11 cellular contexts compared by ENCODE assay signal in genomic region chr1:24932725-24933294, GRCh38. TPM values are rescaled to one million over a fixed set of nuclear protein-coding genes. Genes with fewer than 3 reads are reported as not detected.
DNase-seq lines count a peak whose midpoint lies in the region; ATAC-seq and TF ChIP-seq lines count a peak whose summit lies in the region.
"Had no signal": no experiment of that assay in that cellular context is flagged by ENCODE, and none has a peak within 500 bp of the region (broad histone marks: within the 10 kb centered on the region; RNA-seq: fewer than 3 reads in every experiment).

No MANE protein-coding gene starts in this region.

- peaks cover 10 to 63% (median 27%) of the 10 kb centered on the region in 4 donors for H3K4me1 Mint-ChIP-seq in CD4-positive, alpha-beta memory T cell
- H3K4me1 Mint-ChIP-seq in activated T-cell treated with anti-CD3 and anti-CD28 coated beads, Interleukin-2, amount 50 U/mL, for 72 hours (ENCODE audit: low read depth) = peaks cover 76% of the 10 kb centered on the region
- peaks cover 29 to 46% (median 45%) of the 10 kb centered on the region in 3 donors for H3K4me1 Mint-ChIP-seq in naive B cell

- H3K79me2 ChIP-seq in PC-9 (ENCODE audit: low read depth) = no peaks in the 10 kb centered on the region

- no peaks in the 10 kb centered on the region for H3K9me2 ChIP-seq in PC-9 (ENCODE audit: insufficient read depth)

- POLR2A ChIA-PET in CD4-positive, alpha-beta memory T cell (lab: Charles Lee; ENCODE audit: partially characterized antibody) = interaction anchor here (1.1 to 14.0 kb wide), 7 partner anchors 9 to 104 kb away, joined by 3 to 335 read pairs (median 6); no protein-coding TSS in a partner anchor
- POLR2A ChIA-PET in PC-9 (lab: Charles Lee; ENCODE audit: unreplicated experiment) = interaction anchor here (0.8 kb wide), 1 partner anchor 365 kb away, joined by 6 read pairs; no protein-coding TSS in a partner anchor

- no peaks in the 10 kb centered on the region for H3K27me3 Mint-ChIP-seq in CD4-positive, alpha-beta memory T cell
- no peaks in the 10 kb centered on the region for H3K27me3 Mint-ChIP-seq in activated T-cell treated with anti-CD3 and anti-CD28 coated beads, Interleukin-2, amount 50 U/mL, for 72 hours (ENCODE audit: low read depth)
- H3K27me3 Mint-ChIP-seq in naive B cell = no peaks in the 10 kb centered on the region

- no peaks in the 10 kb centered on the region for H4K20me1 ChIP-seq in PC-9 (ENCODE audit: insufficient read depth)

- no peaks in the 10 kb centered on the region for H3K9me3 ChIP-seq in CD4-positive, alpha-beta memory T cell (ENCODE audit: control insufficient read depth in 1 of 2, low read length in 2 of 2)
- no peaks in the 10 kb centered on the region for H3K9me3 ChIP-seq in PC-9 (ENCODE audit: insufficient read depth, low read depth)

- H3K4me3 ChIP-seq in CD4-positive, alpha-beta memory T cell (ENCODE audit: low read length in 2 of 2) = no peak overlapping the region
- H3K4me3 ChIP-seq in PC-9 = no peak overlapping the region

- peak overlapping the region in 3 of 7 donors; percentile 52 to 83 (median 70) for H3K27ac Mint-ChIP-seq in CD4-positive, alpha-beta memory T cell
- H3K27ac Mint-ChIP-seq in activated T-cell treated with anti-CD3 and anti-CD28 coated beads, Interleukin-2, amount 50 U/mL, for 72 hours = peak overlapping the region; percentile 75
- H3K27ac Mint-ChIP-seq in naive B cell = peak overlapping the region in 2 of 6 donors; percentile 65 to 93

- peaks cover 45% of the 10 kb centered on the region for H3K4me1 ChIP-seq in CD4-positive, alpha-beta memory T cell (ENCODE audit: insufficient read depth, low read length)
- H3K4me1 ChIP-seq in PC-9 (replicated peaks; ENCODE audit: insufficient read depth) = no peaks in the 10 kb centered on the region

- H3K4me2 ChIP-seq in PC-9 = no peak overlapping the region

- peak overlapping the region; percentile 31 to 79 (median 48) for H3K4me3 Mint-ChIP-seq in CD4-positive, alpha-beta memory T cell
- peak overlapping the region; percentile 80 to 85 for H3K4me3 Mint-ChIP-seq in activated T-cell treated with anti-CD3 and anti-CD28 coated beads, Interleukin-2, amount 50 U/mL, for 72 hours
- peak overlapping the region in 7 of 8 donors; percentile 34 to 72 (median 59) for H3K4me3 Mint-ChIP-seq in naive B cell

- DNase-seq in CD4-positive, alpha-beta memory T cell = peak in 1 of 5 donors; percentile 22
- no peak for DNase-seq in activated T-cell treated with anti-CD3 and anti-CD28 coated beads, Interleukin-2, amount 50 U/mL, for 72 hours
- DNase-seq in naive B cell (no peak), PC-9 (no peak)
- DNase-seq: NCI-H1694 treated with DMSO at 0.1 percent for 48 hours had no signal

- CTCF ChIA-PET in CD4-positive, alpha-beta memory T cell (lab: Charles Lee; ENCODE audit: partially characterized antibody) = interaction anchor here (0.6 to 15.6 kb wide), 23 partner anchors 8 to 165 kb away, joined by 3 to 296 read pairs (median 5); no protein-coding TSS in a partner anchor
- CTCF ChIA-PET in PC-9 (lab: Charles Lee) = no interaction called here

- H3K27ac ChIP-seq in CD4-positive, alpha-beta memory T cell (ENCODE audit: low read depth, low read length) = no peak overlapping the region
- no peak overlapping the region for H3K27ac ChIP-seq in PC-9
- H3K27ac ChIP-seq: RWPE1, VCaP had no signal

- H3K36me3 ChIP-seq in CD4-positive, alpha-beta memory T cell (ENCODE audit: insufficient read depth, low read length) = no peaks in the 10 kb centered on the region
- no peaks in the 10 kb centered on the region for H3K36me3 ChIP-seq in PC-9 (ENCODE audit: low read depth)

- in situ Hi-C loops in GM18951 (cut with MboI; ENCODE audit: low sequenced_read_pairs, unreplicated experiment) = no loop called here

- TF ChIP-seq CTCF in PC-9 (conservative IDR thresholded peaks at IDR 0.05) = no peak

- peak; percentile 15 for TF ChIP-seq POLR2A in GM18951 (IDR thresholded peaks at IDR 0.05; ENCODE audit: extremely low read depth, insufficient read depth, insufficient read length)

- intact Hi-C loops in CD4-positive, alpha-beta memory T cell (cut with micrococcal nuclease) = loop anchor here (1.0 to 2.0 kb wide), 2 partner anchors 22 to 104 kb away; no protein-coding TSS in a partner anchor
- intact Hi-C loops in PC-9 (cut with micrococcal nuclease; ENCODE audit: unreplicated experiment) = loop anchor here (1.0 to 2.0 kb wide), 2 partner anchors 104 to 168 kb away; no protein-coding TSS in a partner anchor

- H3K9me3 Mint-ChIP-seq in CD4-positive, alpha-beta memory T cell = peaks cover 0 to under 1% (median 0%) of the 10 kb centered on the region in 8 donors
- no peaks in the 10 kb centered on the region for H3K9me3 Mint-ChIP-seq in activated T-cell treated with anti-CD3 and anti-CD28 coated beads, Interleukin-2, amount 50 U/mL, for 72 hours
- no peaks in the 10 kb centered on the region for H3K9me3 Mint-ChIP-seq in naive B cell

- ATAC-seq in activated T-cell treated with anti-CD3 and anti-CD28 coated beads, Interleukin-2, amount 50 U/mL, for 72 hours (replicated peaks in 1 of 2) = no peak
- ATAC-seq in naive B cell (ENCODE audit: low read depth in 2 of 2) (no peak), HG03280 (IDR thresholded peaks at IDR 0.05; ENCODE audit: unreplicated experiment) (no peak), HG03520 (IDR thresholded peaks at IDR 0.05; ENCODE audit: unreplicated experiment) (no peak), HG03342 (IDR thresholded peaks at IDR 0.05; ENCODE audit: unreplicated experiment) (no peak)

- H3F3A ChIP-seq in PC-9 (ENCODE audit: insufficient read depth, low read depth) = no peaks in the 10 kb centered on the region

- no TSS peak for BruUV-seq in PC-9 (replicated peaks; lab: Mats Ljungman, UMichigan)

- no peak overlapping the region for H2AFZ ChIP-seq in PC-9

- H3K36me3 Mint-ChIP-seq in CD4-positive, alpha-beta memory T cell = peaks cover 7 to 15% of the 10 kb centered on the region in 2 donors
- H3K36me3 Mint-ChIP-seq in activated T-cell treated with anti-CD3 and anti-CD28 coated beads, Interleukin-2, amount 50 U/mL, for 72 hours (ENCODE audit: insufficient read depth in 2 of 2) = peaks cover 7 to 27% of the 10 kb centered on the region in 2 donors
- peaks cover 0 to 2% of the 10 kb centered on the region in 2 donors for H3K36me3 Mint-ChIP-seq in naive B cell

- H3K27me3 ChIP-seq in CD4-positive, alpha-beta memory T cell (ENCODE audit: insufficient read depth, low read length) = no peaks in the 10 kb centered on the region
- peaks cover 21% of the 10 kb centered on the region for H3K27me3 ChIP-seq in PC-9 (ENCODE audit: insufficient read depth, low read depth)

RNA-seq across cellular contexts. Expression of gene RUNX3, which starts 2.7 kb away (rescaled TPM):
- total RNA-seq in CD4-positive, alpha-beta memory T cell = 100 to 1,000 TPM; 105 to 112 TPM
- 10 to 100 TPM; 12.5 to 50.8 TPM for polyA plus RNA-seq in CD4-positive, alpha-beta memory T cell
- 100 to 1,000 TPM; 254 to 298 TPM for total RNA-seq in activated T-cell treated with anti-CD3 and anti-CD28 coated beads, Interleukin-2, amount 50 U/mL, for 72 hours
- polyA plus RNA-seq in naive B cell (ENCODE audit: low read depth in 6 of 6) = 10 to 100 TPM; 14.7 to 28.7 (median 18.2) TPM
- total RNA-seq in PC-9 (2021) = not detected in 2 replicates

Comparison
In these comparisons a context has a peak if more than half of its experiments do, and no peak if none do; other contexts are left out.
1. RNA of gene RUNX3, which starts 2.7 kb away (total RNA-seq): 254 to 298 TPM in activated T-cell treated with anti-CD3 and anti-CD28 coated beads, Interleukin-2, amount 50 U/mL, for 72 hours and 105 to 112 TPM in CD4-positive, alpha-beta memory T cell; not detected in PC-9; every median in the first group is over 100 times any median in the second.
2. Peak in every context shown above with its lines, with median percentiles within 50 percentile points of each other: H3K4me3 Mint-ChIP-seq.